In the genomic region with DNA sequence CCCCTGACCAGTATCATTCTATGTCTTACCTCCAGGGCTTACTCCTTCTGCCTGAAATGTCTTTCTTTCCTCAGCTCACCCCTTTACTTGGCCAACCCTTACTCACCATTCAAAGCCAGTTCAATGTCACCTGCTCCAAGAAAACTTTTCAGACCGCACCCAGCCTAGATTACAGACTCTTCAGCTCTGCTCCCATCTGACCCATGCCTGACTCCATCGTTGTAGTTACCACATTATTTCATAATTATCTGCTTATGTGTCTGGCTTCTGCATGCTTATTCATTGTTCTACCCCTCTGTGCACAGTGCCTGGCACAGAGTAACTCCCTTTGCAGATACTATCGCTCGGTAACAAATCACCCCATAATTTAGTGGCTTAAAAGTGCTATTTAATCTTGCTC, we compare ENCODE assay signal across 34 cellular contexts.
DNase-seq lines count a peak whose midpoint lies in the region; ATAC-seq, FAIRE-seq and TF ChIP-seq lines count a peak whose summit lies in the region.
"Had no signal": no experiment of that assay in that cellular context is flagged by ENCODE, and none has a peak within 500 bp of the region (broad histone marks: within the 10 kb centered on the region; RNA-seq: fewer than 3 reads in every experiment).

No MANE protein-coding gene starts in this region.

- no peaks in the 10 kb centered on the region for H3K9me3 Mint-ChIP-seq in Caco-2 (ENCODE audit: unreplicated experiment)
- H3K9me3 Mint-ChIP-seq: activated CD4-positive, alpha-beta memory T cell treated with anti-CD3 and anti-CD28 coated beads for 36 hours; activated T-helper 1 cell treated with anti-CD3 and anti-CD28 coated beads, Interleukin-12 subunit alpha, Interleukin-12 subunit beta, Interleukin-2, Interleukin-4 antibody, amounts not matched to agents 30 ng/mL and 10 ng/mL and 1 ng/mL, durations not matched to agents 14 hours and 24 hours and 36 hours; H9; nephron progenitor cell had no signal

- H3K9me3 ChIP-seq in A549 (0 out of 3 replicates have a peak, but pooled peaks cover 2% of the 10 kb centered on the region), Caco-2 (no peaks in the 10 kb centered on the region), gastroesophageal sphincter (no peaks in the 10 kb centered on the region), HAP-1 (no peaks in the 10 kb centered on the region)
- H3K9me3 ChIP-seq: MG63, pancreas, SJCRH30, spleen, stomach, transverse colon had no signal

- H3K36me3 Mint-ChIP-seq in Caco-2 (ENCODE audit: insufficient read depth, unreplicated experiment) = no peaks in the 10 kb centered on the region
- H3K36me3 Mint-ChIP-seq: activated CD4-positive, alpha-beta memory T cell treated with anti-CD3 and anti-CD28 coated beads for 36 hours had no signal

- CTCF ChIA-PET in A549 (lab: Yijun Ruan, JAX) = interaction anchor here (1.0 to 3.2 kb wide), 5 partner anchors 17 to 65 kb away, joined by 3 to 11 read pairs (median 5); no protein-coding TSS in a partner anchor
- CTCF ChIA-PET in Caco-2 (lab: Charles Lee) = no interaction called here

- no peak for TF ChIP-seq CTCF in A549 (IDR thresholded peaks at IDR 0.05)
- TF ChIP-seq CTCF in Caco-2 (IDR thresholded peaks at IDR 0.05; ENCODE audit: insufficient read depth in 1 of 2, low read depth in 1 of 2, low read length in 1 of 2, severe bottlenecking in 1 of 2, unreplicated experiment in 1 of 2) = no peak
- TF ChIP-seq CTCF in gastroesophageal sphincter (IDR thresholded peaks at IDR 0.05) = no peak

- no TSS peak for BruUV-seq in Caco-2 (replicated peaks; lab: Mats Ljungman, UMichigan)

- in situ Hi-C loops in HAP-1 (cut with MboI; ENCODE audit: low sequenced_read_pairs) = no loop called here

- H3K4me2 ChIP-seq in A549 = no peak overlapping the region
- H3K4me2 ChIP-seq: KMS-11 had no signal

- H3K27ac ChIP-seq in A549 = peak overlapping the region; percentile 3 to 98; a peak in 4 of 6 replicates
- peak overlapping the region in 3 of 4 donors; percentile 96 to 99 (median 98) for H3K27ac ChIP-seq in gastroesophageal sphincter
- H3K27ac ChIP-seq: KMS-11, pancreas, SJCRH30, spleen, transverse colon had no signal

- DNase-seq in A549 (ENCODE audit: low read depth in 1 of 2, low spot score in 1 of 2) (no peak), Caco-2 (no peak), SKM-1 treated with dmso at 0.1 percent for 144 hours (lab: John Stamatoyannopoulos, UW; ENCODE audit: unreplicated experiment) (peak; percentile 31), superior temporal gyrus (ENCODE audit: extremely low spot score) (no peak), HAP-1 (ENCODE audit: low spot score in 2 of 2) (no peak)
- no peak for DNase-seq in activated CD8-positive, alpha-beta memory T cell treated with anti-CD3 and anti-CD28 coated beads for 24 hours
- DNase-seq: ACHN; activated CD4-positive, alpha-beta memory T cell treated with anti-CD3 and anti-CD28 coated beads for 36 hours; activated CD8-positive, alpha-beta memory T cell treated with anti-CD3 and anti-CD28 coated beads, Interleukin-2, amount 50 U/mL, for 4 hours; activated naive CD4-positive, alpha-beta T cell treated with Interleukin-2 at 50 U/mL for 16 hours; anterior cingulate cortex; H9; hippocampal formation; MG63; NCI-H1436 treated with DMSO at 0.1 percent for 48 hours; NCI-H226; NCI-H526 treated with DMSO at 0.1 percent for 48 hours; nephron progenitor cell; SJCRH30; spleen; stimulated activated CD4-positive, alpha-beta T cell treated with anti-CD3 and anti-CD28 coated beads, Interleukin-2, amount 100 ng/mL, for 24 hours; stimulated activated CD8-positive, alpha-beta memory T cell treated with anti-CD3 and anti-CD28 coated beads, Interleukin-4, amount 100 ng/mL, for 48 hours; stomach; T-helper 1 cell; transverse colon had no signal

- TF ChIP-seq EP300 in A549 (IDR thresholded peaks at IDR 0.05) (no peak), gastroesophageal sphincter (IDR thresholded peaks at IDR 0.05) (no peak)

- H3K4me1 Mint-ChIP-seq in Caco-2 (ENCODE audit: low read depth, unreplicated experiment) = peaks cover 20% of the 10 kb centered on the region

- H3K4me3 ChIP-seq in A549 (no peak overlapping the region), Caco-2 (ENCODE audit: low read depth, low read length) (no peak overlapping the region), gastroesophageal sphincter (no peak overlapping the region), HAP-1 (no peak overlapping the region)
- H3K4me3 ChIP-seq: lung, MG63, pancreas, SJCRH30, spleen, stomach, transverse colon had no signal

- no peaks in the 10 kb centered on the region for H3K36me3 ChIP-seq in Caco-2 (ENCODE audit: control insufficient read depth, insufficient read depth, low read length)
- H3K36me3 ChIP-seq in gastroesophageal sphincter = no peaks in the 10 kb centered on the region
- no peaks in the 10 kb centered on the region for H3K36me3 ChIP-seq in HAP-1 (replicated peaks)
- H3K36me3 ChIP-seq: MG63, pancreas, SJCRH30, spleen, stomach, transverse colon had no signal

- intact Hi-C loops in Caco-2 (cut with micrococcal nuclease; ENCODE audit: unreplicated experiment) = no loop called here

- no peak for TF ChIP-seq RAD21 in A549 (conservative IDR thresholded peaks at IDR 0.05 in 1 of 2, IDR thresholded peaks at IDR 0.05 in 1 of 2)

- H3K27me3 Mint-ChIP-seq in Caco-2 (ENCODE audit: insufficient read depth, unreplicated experiment) = no peaks in the 10 kb centered on the region
- H3K27me3 Mint-ChIP-seq: activated CD4-positive, alpha-beta memory T cell treated with anti-CD3 and anti-CD28 coated beads for 36 hours had no signal

- H3K27ac Mint-ChIP-seq in Caco-2 (ENCODE audit: unreplicated experiment) = peak overlapping the region; percentile 1
- H3K27ac Mint-ChIP-seq: activated CD4-positive, alpha-beta memory T cell treated with anti-CD3 and anti-CD28 coated beads for 36 hours; activated T-helper 1 cell treated with anti-CD3 and anti-CD28 coated beads, Interleukin-12 subunit alpha, Interleukin-12 subunit beta, Interleukin-2, Interleukin-4 antibody, amounts not matched to agents 30 ng/mL and 10 ng/mL and 1 ng/mL, durations not matched to agents 14 hours and 24 hours and 36 hours; H9; nephron progenitor cell had no signal

- no peak overlapping the region for H3K4me3 Mint-ChIP-seq in Caco-2 (ENCODE audit: unreplicated experiment)
- H3K4me3 Mint-ChIP-seq: activated CD4-positive, alpha-beta memory T cell treated with anti-CD3 and anti-CD28 coated beads for 36 hours; activated T-helper 1 cell treated with anti-CD3 and anti-CD28 coated beads, Interleukin-12 subunit alpha, Interleukin-12 subunit beta, Interleukin-2, Interleukin-4 antibody, amounts not matched to agents 30 ng/mL and 10 ng/mL and 1 ng/mL, durations not matched to agents 14 hours and 24 hours and 36 hours; H9; nephron progenitor cell had no signal

- H3K4me1 ChIP-seq in A549 (peaks cover 53% of the 10 kb centered on the region), Caco-2 (peaks cover 20% of the 10 kb centered on the region), gastroesophageal sphincter (peaks cover 0 to 51% (median 9%) of the 10 kb centered on the region in 3 donors), HAP-1 (peaks cover 10% of the 10 kb centered on the region)

- no peak for ATAC-seq in A549
- ATAC-seq in gastroesophageal sphincter = no peak
- ATAC-seq in GM21529 (IDR thresholded peaks at IDR 0.05; ENCODE audit: unreplicated experiment) = no peak
- ATAC-seq: activated CD4-positive, CD25-positive, alpha-beta regulatory T cell treated with anti-CD3 and anti-CD28 coated beads, Interleukin-2, amount 50 U/mL, for 24 hours; pancreas had no signal

- POLR2A ChIA-PET in A549 (lab: Yijun Ruan, JAX) (interaction anchor here (0.9 to 13.2 kb wide), 2 partner anchors 16 to 62 kb away, joined by 4 to 130 read pairs; partner anchors contain the start of gene TOB1), Caco-2 (lab: Charles Lee) (interaction anchor here (2.3 kb wide), 1 partner anchor 63 kb away, joined by 9 read pairs; the partner anchor contains the start of gene TOB1)

- H3K27me3 ChIP-seq in Caco-2 (replicated peaks; ENCODE audit: control insufficient read depth, insufficient read depth, low read length) (no peaks in the 10 kb centered on the region), gastroesophageal sphincter (no peaks in the 10 kb centered on the region), HAP-1 (ENCODE audit: low read depth) (no peaks in the 10 kb centered on the region)
- H3K27me3 ChIP-seq: MG63, pancreas, SJCRH30, stomach, transverse colon had no signal

- 75% methylated on average over 4 of the region's 4 CpGs for WGBS in A549 (ENCODE audit: missing lambda C conversion rate)
- 79 to 84% methylated on average over 4 of the region's 4 CpGs for WGBS in gastroesophageal sphincter (ENCODE audit: low coverage in 1 of 2), 2 donors

- no peak for TF ChIP-seq POLR2A in A549 (IDR thresholded peaks at IDR 0.05; ENCODE audit: low read length)
- no peak for TF ChIP-seq POLR2A in gastroesophageal sphincter (IDR thresholded peaks at IDR 0.05)

- FAIRE-seq in A549 (lab: Jason Lieb, UNC) = no peak
- FAIRE-seq: endothelial cell of umbilical vein, pancreas, TTC549 had no signal

TF ChIP-seq in A549, 52 proteins besides CTCF, POLR2A, EP300 and RAD21:
- TF ChIP-seq, protein P1, sequence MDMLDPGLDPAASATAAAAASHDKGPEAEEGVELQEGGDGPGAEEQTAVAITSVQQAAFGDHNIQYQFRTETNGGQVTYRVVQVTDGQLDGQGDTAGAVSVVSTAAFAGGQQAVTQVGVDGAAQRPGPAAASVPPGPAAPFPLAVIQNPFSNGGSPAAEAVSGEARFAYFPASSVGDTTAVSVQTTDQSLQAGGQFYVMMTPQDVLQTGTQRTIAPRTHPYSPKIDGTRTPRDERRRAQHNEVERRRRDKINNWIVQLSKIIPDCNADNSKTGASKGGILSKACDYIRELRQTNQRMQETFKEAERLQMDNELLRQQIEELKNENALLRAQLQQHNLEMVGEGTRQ (IDR thresholded peaks at IDR 0.05) = no peak
- TF ChIP-seq RFX5 (IDR thresholded peaks at IDR 0.05) (no peak), NPAS2 (CRISPR knock-in tag; IDR thresholded peaks at IDR 0.05; ENCODE audit: borderline replicate concordance) (no peak), PHF8 (IDR thresholded peaks at IDR 0.05; ENCODE audit: borderline replicate concordance, low read depth) (no peak), ZSCAN20 (CRISPR knock-in tag; IDR thresholded peaks at IDR 0.05) (no peak), ZC3H11A (IDR thresholded peaks at IDR 0.05) (no peak), SREBF2 (IDR thresholded peaks at IDR 0.05) (no peak), MYC (IDR thresholded peaks at IDR 0.05; ENCODE audit: borderline replicate concordance, low read length) (no peak), GATA3 (IDR thresholded peaks at IDR 0.05; ENCODE audit: borderline replicate concordance) (no peak)
- TF ChIP-seq, protein P2, sequence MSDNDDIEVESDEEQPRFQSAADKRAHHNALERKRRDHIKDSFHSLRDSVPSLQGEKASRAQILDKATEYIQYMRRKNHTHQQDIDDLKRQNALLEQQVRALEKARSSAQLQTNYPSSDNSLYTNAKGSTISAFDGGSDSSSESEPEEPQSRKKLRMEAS (IDR thresholded peaks at IDR 0.05) = no peak
